9 cellular contexts compared by ENCODE assay signal in genomic region chr13:48066310-48066989, GRCh38. TPM values are rescaled to one million over a fixed set of nuclear protein-coding genes. Genes with fewer than 3 reads are reported as not detected.
DNase-seq lines count a peak whose midpoint lies in the region; ATAC-seq, FAIRE-seq and TF ChIP-seq lines count a peak whose summit lies in the region.
"Had no signal": no experiment of that assay in that cellular context is flagged by ENCODE, and none has a peak within 500 bp of the region (broad histone marks: within the 10 kb centered on the region; RNA-seq: fewer than 3 reads in every experiment).

No MANE protein-coding gene starts in this region.

- no peak overlapping the region for H4K8ac ChIP-seq in H1 (ENCODE audit: extremely low read depth, insufficient read depth, low read length)

- no peak for TF ChIP-seq RAD21 in H1 (IDR thresholded peaks at IDR 0.05 in 1 of 2, conservative IDR thresholded peaks at IDR 0.05 in 1 of 2; ENCODE audit: low read depth in 2 of 2, low read length in 2 of 2)

- H2AFZ ChIP-seq in DND-41 (ENCODE audit: low read depth, low read length) (no peak overlapping the region), H1 (ENCODE audit: low read length) (no peak overlapping the region)

- peak overlapping the region; percentile 32; the same call in 1 of the 2 replicates for H3K18ac ChIP-seq in H1 (ENCODE audit: extremely low read depth, low read length)

- TF ChIP-seq EP300 in H1 (IDR thresholded peaks at IDR 0.05; ENCODE audit: borderline replicate concordance in 1 of 2, low read depth in 2 of 2, low read length in 2 of 2), result no peak

- H3K4me1 ChIP-seq in DND-41 (ENCODE audit: insufficient read depth, low read length) (peaks cover 17% of the 10 kb centered on the region), H1 (replicated peaks in 1 of 4; ENCODE audit: control insufficient read depth in 3 of 4, insufficient read depth in 4 of 4, low read length in 3 of 4) (no peaks in the 10 kb centered on the region), right atrium auricular region (no peaks in the 10 kb centered on the region)

- no peak overlapping the region for H3K14ac ChIP-seq in H1 (ENCODE audit: insufficient read length)

- no peak overlapping the region for H2BK12ac ChIP-seq in H1 (ENCODE audit: low read depth, low read length)

- no peak overlapping the region for H2BK120ac ChIP-seq in H1 (replicated peaks; ENCODE audit: low read depth, low read length)

- H3K9ac ChIP-seq in DND-41 (ENCODE audit: low read depth, low read length), result no peak overlapping the region
- no peak overlapping the region for H3K9ac ChIP-seq in H1 (replicated peaks in 1 of 4; ENCODE audit: extremely low read depth in 1 of 4, low read depth in 3 of 4, low read length in 3 of 4)

- POLR2A ChIA-PET in H1 (lab: Charles Lee; ENCODE audit: partially characterized antibody), result interaction anchor here (0.7 kb wide), 1 partner anchor 29 kb away, joined by 3 read pairs; the partner anchor contains the start of gene NUDT15

- H2BK15ac ChIP-seq in H1 (ENCODE audit: low read length), result no peak overlapping the region

- H3K4me2 ChIP-seq in DND-41 (ENCODE audit: insufficient read depth, low read length) (no peak overlapping the region), H1 (ENCODE audit: insufficient read depth in 1 of 2, low read depth in 2 of 2, low read length in 2 of 2) (no peak overlapping the region)

- H2BK20ac ChIP-seq in H1 (ENCODE audit: low read length), result no peak overlapping the region

- no peak overlapping the region for H4K91ac ChIP-seq in H1 (replicated peaks; ENCODE audit: insufficient read length, low read length)

- H4K20me1 ChIP-seq in DND-41 (ENCODE audit: insufficient read depth, low read length) (no peaks in the 10 kb centered on the region), H1 (replicated peaks in 1 of 2; ENCODE audit: control insufficient read depth in 1 of 2, insufficient read depth in 2 of 2, low read length in 2 of 2) (no peaks in the 10 kb centered on the region)

- H3K27ac ChIP-seq in DND-41 (ENCODE audit: low read length), result peak overlapping the region; percentile 58
- H3K27ac ChIP-seq in H1 (ENCODE audit: low read depth, low read length), result no peak overlapping the region
- H3K27ac ChIP-seq in right atrium auricular region, result no peak overlapping the region
- H3K27ac ChIP-seq: neutrophil had no signal

- TF ChIP-seq CTCF in DND-41 (IDR thresholded peaks at IDR 0.05; ENCODE audit: borderline replicate concordance, extremely low read depth, low read length, poor library complexity, severe bottlenecking), result peak; percentile 8
- no peak for TF ChIP-seq CTCF in H1 (IDR thresholded peaks at IDR 0.05; ENCODE audit: control extremely low read depth in 1 of 3, insufficient read depth in 1 of 3, low read depth in 1 of 3, low read length in 3 of 3)
- TF ChIP-seq CTCF in right atrium auricular region (IDR thresholded peaks at IDR 0.05), result no peak

- 89% methylated on average over 3 of the region's 3 CpGs; no CpG with 5 or more reads in 1 of the 2 experiments for WGBS in H1 (ENCODE audit: extremely low coverage in 1 of 2, insufficient coverage in 1 of 2, insufficient read length in 1 of 2, insufficient replicate concordance in 2 of 2, low coverage in 1 of 2, low lambda C conversion rate in 2 of 2, missing lambda C conversion rate in 1 of 2), 2 experiments

- no peaks in the 10 kb centered on the region for H3K27me3 ChIP-seq in DND-41 (ENCODE audit: insufficient read depth, low read length, poor library complexity)
- no peaks in the 10 kb centered on the region for H3K27me3 ChIP-seq in H1 (replicated peaks in 1 of 4; ENCODE audit: control insufficient read depth in 3 of 4, extremely low read depth in 1 of 4, insufficient read depth in 3 of 4, low read length in 3 of 4)
- H3K27me3 ChIP-seq in right atrium auricular region, result no peaks in the 10 kb centered on the region
- H3K27me3 ChIP-seq: neutrophil had no signal

- H2AK5ac ChIP-seq in H1 (ENCODE audit: low read depth, low read length), result 0 out of 2 replicates have a peak overlapping the region, but pooled peaks have one; percentile 75

- H3K9me3 ChIP-seq in DND-41 (ENCODE audit: insufficient read depth, low read length, severe bottlenecking), result peaks cover 33% of the 10 kb centered on the region
- peaks cover 52% of the 10 kb centered on the region in 2 experiments for H3K9me3 ChIP-seq in H1 (ENCODE audit: insufficient read depth in 2 of 2, low read depth in 1 of 2, low read length in 1 of 2)
- peaks cover 0 to 31% of the 10 kb centered on the region in 2 donors for H3K9me3 ChIP-seq in right atrium auricular region

- H3K23ac ChIP-seq in H1 (ENCODE audit: insufficient read length), result no peak overlapping the region

- CTCF ChIA-PET in H1 (lab: Charles Lee; ENCODE audit: partially characterized antibody), result no interaction called here

- no peak overlapping the region for H3K56ac ChIP-seq in H1 (replicated peaks; ENCODE audit: insufficient read length, low read depth, low read length)

- peak; percentile 88 for ATAC-seq in DND-41 (ENCODE audit: insufficient read depth, low read depth)
- peak; percentile 74 for ATAC-seq in GM21360 (IDR thresholded peaks at IDR 0.05; ENCODE audit: unreplicated experiment)

- H3K36me3 ChIP-seq in DND-41 (ENCODE audit: insufficient read depth, low read length) (peaks cover 74% of the 10 kb centered on the region), H1 (ENCODE audit: control insufficient read depth in 2 of 4, insufficient read depth in 4 of 4, low read length in 3 of 4) (peaks cover 5 to 60% (median 34%) of the 10 kb centered on the region in 4 experiments; a peak in 7 of 8 replicates), right atrium auricular region (peaks cover 52% of the 10 kb centered on the region)

- H3K4me3 ChIP-seq in DND-41 (ENCODE audit: low read depth in 1 of 2, low read length in 2 of 2), result no peak overlapping the region
- no peak overlapping the region for H3K4me3 ChIP-seq in H1 (ENCODE audit: extremely low read depth in 1 of 4, insufficient read depth in 2 of 4, low read depth in 3 of 4, low read length in 4 of 4)
- no peak overlapping the region for H3K4me3 ChIP-seq in right atrium auricular region

- no peak overlapping the region for H4K5ac ChIP-seq in H1 (ENCODE audit: insufficient read length, low read depth, low read length)

- no peak overlapping the region for H3K4ac ChIP-seq in H1 (replicated peaks; ENCODE audit: insufficient read length, low read depth, low read length)

- no peaks in the 10 kb centered on the region for H3K79me1 ChIP-seq in H1 (ENCODE audit: low read depth, low read length)

- DNase-seq in DND-41, result peak; percentile 71
- peak; percentile 36 for DNase-seq in NCI-H226
- no peak for DNase-seq in H1 (ENCODE audit: low read depth in 1 of 2, low spot score in 2 of 2)
- DNase-seq in right atrium auricular region (ENCODE audit: low spot score), result no peak
- no peak for DNase-seq in hepatic stellate cell (ENCODE audit: low spot score)
- DNase-seq in NCI-H2196 treated with DMSO at 0.1 percent for 48 hours (lab: John Stamatoyannopoulos, UW; ENCODE audit: unreplicated experiment), result no peak
- no peak for DNase-seq in NAMALWA (ENCODE audit: low spot score)

- H3K23me2 ChIP-seq in H1 (ENCODE audit: low read depth, low read length), result no peaks in the 10 kb centered on the region

- H3K79me2 ChIP-seq in DND-41 (ENCODE audit: insufficient read depth, low read length), result no peaks in the 10 kb centered on the region
- no peaks in the 10 kb centered on the region for H3K79me2 ChIP-seq in H1 (ENCODE audit: control insufficient read depth in 1 of 2, insufficient read depth in 2 of 2, low read length in 2 of 2)

- no peak for FAIRE-seq in H1 (lab: Jason Lieb, UNC)

- peak overlapping the region; percentile 87; the same call in 1 of the 2 replicates for H2BK5ac ChIP-seq in H1 (ENCODE audit: low read depth, low read length)

- TF ChIP-seq POLR2A in H1 (IDR thresholded peaks at IDR 0.05; ENCODE audit: control extremely low read depth in 1 of 2, low read depth in 2 of 2, low read length in 2 of 2), result peak in 1 of 2 experiments; percentile 25; a peak in 1 of 3 replicates

TF ChIP-seq in H1, 55 proteins besides CTCF, POLR2A, EP300 and RAD21 (continues in another document):
- TF ChIP-seq CHD1 (IDR thresholded peaks at IDR 0.05; ENCODE audit: low read depth, low read length) (no peak), CBX5 (IDR thresholded peaks at IDR 0.05; ENCODE audit: low read depth, low read length) (no peak), BACH1 (IDR thresholded peaks at IDR 0.05; ENCODE audit: low read length) (no peak), CBX8 (IDR thresholded peaks at IDR 0.05; ENCODE audit: borderline replicate concordance, low read depth, low read length) (no peak), RFX5 (IDR thresholded peaks at IDR 0.05; ENCODE audit: borderline replicate concordance, low read depth, low read length) (no peak), E2F6 (IDR thresholded peaks at IDR 0.05) (no peak), NRF1 (IDR thresholded peaks at IDR 0.05; ENCODE audit: low read depth, low read length) (no peak)

RNA-seq across cellular contexts. Expression of gene MED4, which starts 28.5 kb away (rescaled TPM):
- total RNA-seq in H1 (2021; fragmentation: NEBNext Ultra II Directional; extraction: Animal tissue kit (Norgen Biotek cat#: 25700)), result 43.3 and 48.1 TPM in 2 replicates
- polyA plus RNA-seq in H1 (2011; rRNA removed), result 14.5 and 25.7 TPM in 2 replicates
- polyA plus RNA-seq in H1 (2011; cell fraction: cytosol; rRNA removed), result 29.7 TPM
- polyA plus RNA-seq in H1 (2011; cell fraction: nucleus; rRNA removed), result 11.3 TPM
- polyA plus RNA-seq in H1 (2012, experiment 1 of 2), result 31.5 to 45.5 TPM (median 40.8 TPM) in 4 replicates
- polyA plus RNA-seq in H1 (2012, experiment 2 of 2), result 5.7 TPM
- polyA plus RNA-seq in H1 (2013, experiment 1 of 2), result 37.7 TPM
- 37.2 TPM for polyA plus RNA-seq in H1 (2013, experiment 2 of 2)
- polyA minus RNA-seq in H1 (2011; rRNA and poly(A)+ RNA removed), result 18.0 and 24.3 TPM in 2 replicates
- 24.7 TPM for polyA minus RNA-seq in H1 (2011; cell fraction: cytosol; rRNA and poly(A)+ RNA removed)
- polyA minus RNA-seq in H1 (2011; cell fraction: nucleus; rRNA and poly(A)+ RNA removed), result 24.2 TPM
- 10 to 100 TPM; 35.7 to 39.5 TPM for total RNA-seq in right atrium auricular region

RNA-seq across cellular contexts. Expression of gene NUDT15, which starts 28.9 kb away (rescaled TPM):
- total RNA-seq in H1 (2021; fragmentation: NEBNext Ultra II Directional; extraction: Animal tissue kit (Norgen Biotek cat#: 25700)), result 64.3 and 65.9 TPM in 2 replicates
- polyA plus RNA-seq in H1 (2011; rRNA removed), result 26.4 and 37.8 TPM in 2 replicates
- 38.9 TPM for polyA plus RNA-seq in H1 (2011; cell fraction: cytosol; rRNA removed)
- polyA plus RNA-seq in H1 (2011; cell fraction: nucleus; rRNA removed), result 10.6 TPM
- 27.5 to 44.5 TPM (median 32.5 TPM) in 4 replicates for polyA plus RNA-seq in H1 (2012, experiment 1 of 2)
- 8.1 TPM for polyA plus RNA-seq in H1 (2012, experiment 2 of 2)
- 59.3 TPM for polyA plus RNA-seq in H1 (2013, experiment 1 of 2)
- 65.3 TPM for polyA plus RNA-seq in H1 (2013, experiment 2 of 2)
- 6.2 and 8.1 TPM in 2 replicates for polyA minus RNA-seq in H1 (2011; rRNA and poly(A)+ RNA removed)
- polyA minus RNA-seq in H1 (2011; cell fraction: cytosol; rRNA and poly(A)+ RNA removed), result 9.8 TPM
- polyA minus RNA-seq in H1 (2011; cell fraction: nucleus; rRNA and poly(A)+ RNA removed), result 6.6 TPM
- 10 to 100 TPM in 1 of 2 donors, 1 to 10 TPM in 1; 5.0 to 10.7 TPM for total RNA-seq in right atrium auricular region

Comparison
In these comparisons a context has a peak if more than half of its experiments do, and no peak if none do; other contexts are left out.
1. DNase-seq: peak in DND-41 (single experiment) and NCI-H226 (single experiment); none in H1 (0 of 2), right atrium auricular region (single experiment), hepatic stellate cell (single experiment), NCI-H2196 treated with DMSO at 0.1 percent for 48 hours (single experiment) and NAMALWA (single experiment).